Comparison of ENCODE assay signal across 8 cellular contexts in genomic region chr1:226679853-226680516, GRCh38. TPM values are rescaled to one million over a fixed set of nuclear protein-coding genes. Genes with fewer than 3 reads are reported as not detected.
A peak's percentile ranks its signal among the peaks of the same experiment; 100 is the strongest.
DNase-seq lines count a peak whose midpoint lies in the region; ATAC-seq and TF ChIP-seq lines count a peak whose summit lies in the region.

No MANE protein-coding gene starts in this region.

- intact Hi-C loops in lower lobe of right lung (cut with DNase I) = no loop called here

- POLR2A ChIA-PET in activated CD8-positive, alpha-beta T cell treated with anti-CD3 and anti-CD28 coated beads, Interleukin-2, amount 10 ng/mL, durations not matched to agents 7 days and 5 days (lab: Charles Lee) = interaction anchor here (0.6 to 5.5 kb wide), 5 partner anchors 9 to 26 kb away, joined by 3 to 40 read pairs (median 17); no protein-coding TSS in a partner anchor

- no peaks in the 10 kb centered on the region for H3K27me3 Mint-ChIP-seq in activated CD8-positive, alpha-beta T cell treated with anti-CD3 and anti-CD28 coated beads, Interleukin-2, amount 10 ng/mL, durations not matched to agents 7 days and 5 days (ENCODE audit: low read depth)

- no peaks in the 10 kb centered on the region for H3K9me3 Mint-ChIP-seq in activated CD8-positive, alpha-beta T cell treated with anti-CD3 and anti-CD28 coated beads, Interleukin-2, amount 10 ng/mL, durations not matched to agents 7 days and 5 days (ENCODE audit: insufficient read depth)

- CTCF ChIA-PET in activated CD8-positive, alpha-beta T cell treated with anti-CD3 and anti-CD28 coated beads, Interleukin-2, amount 10 ng/mL, durations not matched to agents 7 days and 5 days (lab: Charles Lee) = interaction anchor here (0.6 to 3.7 kb wide), 10 partner anchors 7 to 144 kb away, joined by 3 to 24 read pairs (median 4); no protein-coding TSS in a partner anchor

- peaks cover 88% of the 10 kb centered on the region for H3K4me1 Mint-ChIP-seq in activated CD8-positive, alpha-beta T cell treated with anti-CD3 and anti-CD28 coated beads, Interleukin-2, amount 10 ng/mL, durations not matched to agents 7 days and 5 days (ENCODE audit: low read depth)

- peak overlapping the region; percentile 67 for H3K4me3 Mint-ChIP-seq in activated CD8-positive, alpha-beta T cell treated with anti-CD3 and anti-CD28 coated beads, Interleukin-2, amount 10 ng/mL, durations not matched to agents 7 days and 5 days

- ATAC-seq in GM21360 (IDR thresholded peaks at IDR 0.05; ENCODE audit: unreplicated experiment) = peak; percentile 35
- peak; percentile 31 for ATAC-seq in activated CD8-positive, alpha-beta T cell treated with anti-CD3 and anti-CD28 coated beads, Interleukin-2, amount 10 ng/mL, durations not matched to agents 7 days and 5 days
- peak; percentile 92 to 95 for ATAC-seq in lower lobe of right lung

- H3K36me3 Mint-ChIP-seq in activated CD8-positive, alpha-beta T cell treated with anti-CD3 and anti-CD28 coated beads, Interleukin-2, amount 10 ng/mL, durations not matched to agents 7 days and 5 days (ENCODE audit: low read depth) = peaks cover 26% of the 10 kb centered on the region

- H3K27ac ChIP-seq in lower lobe of right lung = peak overlapping the region; percentile 92

- TF ChIP-seq CTCF in lower lobe of right lung (IDR thresholded peaks at IDR 0.05) = no peak

- no peaks in the 10 kb centered on the region for H3K36me3 ChIP-seq in lower lobe of right lung

- no peaks in the 10 kb centered on the region for H3K27me3 ChIP-seq in lower lobe of right lung (ENCODE audit: low read depth)

- peak overlapping the region; percentile 51 for H3K4me3 ChIP-seq in lower lobe of right lung

- peak overlapping the region; percentile 86 for H3K27ac Mint-ChIP-seq in activated CD8-positive, alpha-beta T cell treated with anti-CD3 and anti-CD28 coated beads, Interleukin-2, amount 10 ng/mL, durations not matched to agents 7 days and 5 days

- no peaks in the 10 kb centered on the region for H3K9me3 ChIP-seq in lower lobe of right lung

- DNase-seq in AG08396 (ENCODE audit: low spot score) = peak; percentile 87
- DNase-seq in M059J (ENCODE audit: low read depth) = peak; percentile 58
- DNase-seq in activated CD8-positive, alpha-beta T cell treated with anti-CD3 and anti-CD28 coated beads, Interleukin-2, amount 10 ng/mL, durations not matched to agents 7 days and 5 days = peak; percentile 82
- DNase-seq in effector CD8-positive, alpha-beta T cell (lab: John Stamatoyannopoulos, UW) = peak; percentile 70
- peak; percentile 87 for DNase-seq in lower lobe of right lung
- peak; percentile 73 for DNase-seq in stimulated activated CD4-positive, alpha-beta T cell treated with anti-CD3 and anti-CD28 coated beads, Interleukin-4, amount 100 ng/mL, for 48 hours (ENCODE audit: low read depth in 2 of 2)
- DNase-seq in COLO668 (lab: John Stamatoyannopoulos, UW; ENCODE audit: unreplicated experiment) = no peak

- peaks cover 85% of the 10 kb centered on the region for H3K4me1 ChIP-seq in lower lobe of right lung

RNA-seq across cellular contexts. Expression of gene ITPKB, which starts 59.1 kb away (rescaled TPM):
- 2.6 and 6.1 TPM in 2 replicates for total RNA-seq in M059J (2014; rRNA removed; shearing (Covaris generic))
- 10 to 100 TPM; 47.0 to 47.4 TPM for total RNA-seq in activated CD8-positive, alpha-beta T cell treated with anti-CD3 and anti-CD28 coated beads, Interleukin-2, amount 10 ng/mL, durations not matched to agents 7 days and 5 days
- total RNA-seq in lower lobe of right lung = 42.3 TPM

Comparison
In these comparisons a context has a peak if more than half of its experiments do, and no peak if none do; other contexts are left out.
1. ATAC-seq: peak in every context shown above with its lines; median percentile 94 in lower lobe of right lung; 35 in GM21360; 31 in activated CD8-positive, alpha-beta T cell treated with anti-CD3 and anti-CD28 coated beads, Interleukin-2, amount 10 ng/mL, durations not matched to agents 7 days and 5 days.